ENCODE assay signal across 26 cellular contexts in the genomic region with DNA sequence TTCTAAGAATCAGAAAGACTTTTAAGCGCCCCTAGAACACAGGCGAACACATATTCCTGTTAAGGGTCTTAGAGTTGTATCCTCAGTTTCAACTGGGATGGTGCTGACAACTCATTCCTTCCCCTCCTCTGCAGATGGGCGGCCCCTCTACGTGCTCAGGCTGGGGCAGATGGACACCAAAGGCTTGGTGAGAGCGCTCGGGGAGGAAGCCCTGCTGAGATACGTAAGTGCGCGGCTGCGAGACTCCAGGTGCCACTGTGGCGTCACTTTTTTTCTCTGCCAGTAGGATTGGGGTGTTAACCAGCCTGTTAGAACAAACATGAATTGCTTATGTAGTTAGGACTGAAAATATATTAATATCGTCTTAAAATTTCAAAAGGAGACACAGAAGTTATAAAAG.
DNase-seq lines count a peak whose midpoint lies in the region; ATAC-seq and TF ChIP-seq lines count a peak whose summit lies in the region.
"Had no signal": no experiment of that assay in that cellular context is flagged by ENCODE, and none has a peak within 500 bp of the region (broad histone marks: within the 10 kb centered on the region; RNA-seq: fewer than 3 reads in every experiment).

No MANE protein-coding gene starts in this region.

- DNase-seq in NCI-H524 (lab: John Stamatoyannopoulos, UW) (peak; percentile 28 to 60), NCI-H524 treated with DMSO at 0.1 percent for 48 hours (lab: John Stamatoyannopoulos, UW) (no peak), SK-N-MC (ENCODE audit: low read depth, low spot score) (no peak), endodermal cell (no peak), stomach (no peak)
- DNase-seq in activated T-cell treated with anti-CD3 and anti-CD28 coated beads, Interleukin-2, amount 50 U/mL, for 1 hour: no peak
- DNase-seq: AML-193; CD4-positive, alpha-beta T cell; DMS53; GOT3; HCEC 1CT; NCI-H1092; NCI-H146; NCI-H2029; NCI-H446; NCI-H526 treated with DMSO at 0.1 percent for 48 hours; PC-9; SHP77; T-helper 1 cell had no signal

- no peak for TF ChIP-seq POLR2A in stomach (IDR thresholded peaks at IDR 0.05)

- ATAC-seq in HG03469 (IDR thresholded peaks at IDR 0.05; ENCODE audit: unreplicated experiment): no peak
- ATAC-seq: A549 had no signal

- H3K9ac ChIP-seq in SK-N-MC (ENCODE audit: insufficient read length) (no peak overlapping the region), endodermal cell (ENCODE audit: extremely low read depth, low read length, poor library complexity, severe bottlenecking) (no peak overlapping the region)
- H3K9ac ChIP-seq: BLaER1 treated with 17β-estradiol and CSF1 and Interleukin-3, amounts not matched to agents 10 nM and 100 nM; KMS-11 had no signal

- WGBS in endodermal cell (ENCODE audit: insufficient coverage in 1 of 2, insufficient read length in 1 of 2), 2 experiments: 96 to 100% methylated on average over 5 to 12 of the region's 12 CpGs
- WGBS in mesodermal cell (ENCODE audit: insufficient coverage in 2 of 2), 2 experiments: 95 to 96% methylated on average over 11 to 12 of the region's 12 CpGs
- 95 to 97% (median 95%) methylated on average over 12 of the region's 12 CpGs for WGBS in stomach, 5 donors

- H3K27me3 Mint-ChIP-seq in endodermal cell (ENCODE audit: insufficient read depth): no peaks in the 10 kb centered on the region
- H3K27me3 Mint-ChIP-seq: CD4-positive, alpha-beta T cell; IgD-negative memory B cell had no signal

- intact Hi-C loops in stomach (cut with DNase I; ENCODE audit: low total_unique reads): no loop called here

- H3K4me1 ChIP-seq in endodermal cell (ENCODE audit: control insufficient read depth, insufficient read depth, low read length) (no peaks in the 10 kb centered on the region), mesodermal cell (ENCODE audit: control insufficient read depth, insufficient read depth, low read length, poor library complexity, severe bottlenecking) (peaks cover 40% of the 10 kb centered on the region), stomach (peaks cover 5 to 14% (median 11%) of the 10 kb centered on the region in 4 donors)
- H3K4me1 ChIP-seq: A549 had no signal

- TF ChIP-seq EP300 in stomach (IDR thresholded peaks at IDR 0.05): no peak

- H3K4me3 ChIP-seq in SK-N-MC (no peak overlapping the region), endodermal cell (ENCODE audit: low read length) (no peak overlapping the region), mesodermal cell (ENCODE audit: extremely low read depth, insufficient read depth, low read length, poor library complexity, severe bottlenecking) (no peak overlapping the region), stomach (no peak overlapping the region)
- H3K4me3 ChIP-seq: A549; BLaER1 treated with 17β-estradiol and CSF1 and Interleukin-3, amounts not matched to agents 10 nM and 100 nM; PC-9 had no signal

- H3K36me3 ChIP-seq in SK-N-MC (ENCODE audit: insufficient read depth, low read length): peaks cover 80% of the 10 kb centered on the region
- peaks cover 62% of the 10 kb centered on the region for H3K36me3 ChIP-seq in endodermal cell (ENCODE audit: control insufficient read depth, insufficient read depth, low read length)
- peaks cover 90% of the 10 kb centered on the region for H3K36me3 ChIP-seq in mesodermal cell (ENCODE audit: control insufficient read depth, insufficient read depth, low read length)
- peaks cover 83 to 100% (median 100%) of the 10 kb centered on the region in 4 donors for H3K36me3 ChIP-seq in stomach

- peaks cover 3% of the 10 kb centered on the region for H3K4me1 Mint-ChIP-seq in endodermal cell

- peak overlapping the region; percentile 19; the same call in 1 of the 2 replicates for H3K27ac ChIP-seq in SK-N-MC
- H3K27ac ChIP-seq in endodermal cell (ENCODE audit: low read depth, low read length): no peak overlapping the region
- peak overlapping the region; percentile 2 for H3K27ac ChIP-seq in mesodermal cell (ENCODE audit: low read depth, low read length, severe bottlenecking)
- no peak overlapping the region for H3K27ac ChIP-seq in stomach
- H3K27ac ChIP-seq: A549; BLaER1 treated with 17β-estradiol and CSF1 and Interleukin-3, amounts not matched to agents 10 nM and 100 nM; HL-60; KMS-11; PC-9 had no signal

- peak overlapping the region; percentile 35 for H3K27ac Mint-ChIP-seq in endodermal cell
- H3K27ac Mint-ChIP-seq: CD4-positive, alpha-beta T cell had no signal

- TF ChIP-seq CTCF in endodermal cell (conservative IDR thresholded peaks at IDR 0.05): no peak
- no peak for TF ChIP-seq CTCF in stomach (IDR thresholded peaks at IDR 0.05)

- peaks cover 77% of the 10 kb centered on the region for H3K36me3 Mint-ChIP-seq in endodermal cell (ENCODE audit: low read depth)

- no peak overlapping the region for H3K4me3 Mint-ChIP-seq in endodermal cell
- H3K4me3 Mint-ChIP-seq: CD4-positive, alpha-beta T cell; IgD-negative memory B cell had no signal

- H3K9me3 ChIP-seq in SK-N-MC (ENCODE audit: low read depth, low read length) (no peaks in the 10 kb centered on the region), endodermal cell (ENCODE audit: control insufficient read depth, low read length) (no peaks in the 10 kb centered on the region), mesodermal cell (ENCODE audit: control insufficient read depth, low read length) (no peaks in the 10 kb centered on the region), stomach (no peaks in the 10 kb centered on the region)
- H3K9me3 ChIP-seq: A549; BLaER1 treated with 17β-estradiol and CSF1 and Interleukin-3, amounts not matched to agents 10 nM and 100 nM had no signal

- no peaks in the 10 kb centered on the region for H3K27me3 ChIP-seq in endodermal cell (ENCODE audit: control insufficient read depth, insufficient read depth, low read length, poor library complexity, severe bottlenecking)
- H3K27me3 ChIP-seq in stomach: no peaks in the 10 kb centered on the region
- H3K27me3 ChIP-seq: BLaER1 treated with 17β-estradiol and CSF1 and Interleukin-3, amounts not matched to agents 10 nM and 100 nM had no signal

- no peaks in the 10 kb centered on the region for H3K9me3 Mint-ChIP-seq in endodermal cell
- H3K9me3 Mint-ChIP-seq: CD4-positive, alpha-beta T cell; IgD-negative memory B cell had no signal

Comparison
In these comparisons a context has a peak if more than half of its experiments do, and no peak if none do; other contexts are left out.
1. DNase-seq: peak in NCI-H524 (2 of 2); none in NCI-H524 treated with DMSO at 0.1 percent for 48 hours (single experiment), SK-N-MC (single experiment), endodermal cell (single experiment), stomach (single experiment) and activated T-cell treated with anti-CD3 and anti-CD28 coated beads, Interleukin-2, amount 50 U/mL, for 1 hour (single experiment).
2. H3K27ac ChIP-seq: peak in SK-N-MC (single experiment) and mesodermal cell (single experiment); none in endodermal cell (single experiment) and stomach (0 of 5).